ENCODE assay signal across 1 cellular context in the genomic region with DNA sequence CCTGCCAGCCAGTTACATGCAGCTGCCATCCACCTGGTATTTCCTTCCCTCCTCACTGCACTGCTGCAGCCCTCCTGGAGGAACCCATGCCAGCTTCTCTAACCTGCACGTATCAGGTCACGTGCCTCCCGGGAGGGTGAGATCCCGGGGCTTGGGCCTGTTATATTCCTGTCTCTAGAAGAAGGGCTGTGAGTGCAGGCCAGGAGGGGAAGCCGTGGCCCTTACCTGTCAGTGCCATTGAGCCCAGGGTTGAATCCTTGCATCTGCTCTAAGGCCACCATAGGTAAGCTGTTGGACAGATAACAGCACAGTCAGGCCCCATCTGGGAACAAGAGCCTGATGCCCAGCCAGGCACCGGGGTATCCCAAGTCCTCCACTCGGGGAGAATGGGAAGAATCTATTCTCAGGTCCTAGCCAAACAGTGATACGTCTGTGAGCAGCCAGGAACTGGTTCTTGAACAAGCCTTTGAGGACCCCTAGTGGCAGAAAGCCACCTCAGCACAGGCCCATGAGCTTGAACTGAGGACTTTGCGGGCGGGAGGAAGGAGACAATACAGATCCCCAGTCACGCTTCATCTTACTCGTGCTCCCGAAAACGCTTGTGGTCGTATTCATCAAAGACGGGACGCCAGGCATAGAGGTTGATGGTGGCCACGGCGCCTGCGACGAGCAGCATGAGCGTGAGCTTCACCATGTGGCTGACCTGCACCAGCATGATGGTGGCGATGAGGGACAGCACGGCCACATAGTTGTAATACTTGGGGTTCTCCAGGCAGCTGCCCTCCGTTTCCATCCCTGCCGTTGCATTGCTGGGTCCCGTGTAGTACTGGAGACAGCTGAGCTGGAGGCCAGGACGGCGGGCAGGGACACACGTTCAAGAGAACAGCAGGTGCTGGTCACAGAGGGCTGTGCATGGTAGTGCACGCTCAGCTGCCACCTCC.
A peak's percentile ranks its signal among the peaks of the same experiment; 100 is the strongest.
TF ChIP-seq lines count a peak whose summit lies in the region.

No MANE protein-coding gene starts in this region.

TF ChIP-seq in HepG2, 621 proteins besides CTCF, POLR2A, EP300 and RAD21 (continued from another document and continues in another):
- TF ChIP-seq, protein P1, sequence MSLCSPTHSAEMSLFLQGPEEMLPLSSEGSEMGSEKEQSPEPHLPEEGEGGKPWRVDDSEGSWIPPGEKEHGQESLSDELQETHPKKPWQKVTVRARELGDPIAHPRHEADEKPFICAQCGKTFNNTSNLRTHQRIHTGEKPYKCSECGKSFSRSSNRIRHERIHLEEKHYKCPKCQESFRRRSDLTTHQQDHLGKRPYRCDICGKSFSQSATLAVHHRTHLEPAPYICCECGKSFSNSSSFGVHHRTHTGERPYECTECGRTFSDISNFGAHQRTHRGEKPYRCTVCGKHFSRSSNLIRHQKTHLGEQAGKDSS (CRISPR knock-in tag; IDR thresholded peaks at IDR 0.05; ENCODE audit: borderline replicate concordance, low read depth), result peak; percentile 86; the same call in 1 of the 2 replicates
- no peak for TF ChIP-seq NR2F1 (CRISPR knock-in tag; IDR thresholded peaks at IDR 0.05)
- peak; percentile 96 for TF ChIP-seq ZNF619 (CRISPR knock-in tag; IDR thresholded peaks at IDR 0.05)
- no peak for TF ChIP-seq ZNF878 (CRISPR knock-in tag; IDR thresholded peaks at IDR 0.05)
- TF ChIP-seq, protein P2, sequence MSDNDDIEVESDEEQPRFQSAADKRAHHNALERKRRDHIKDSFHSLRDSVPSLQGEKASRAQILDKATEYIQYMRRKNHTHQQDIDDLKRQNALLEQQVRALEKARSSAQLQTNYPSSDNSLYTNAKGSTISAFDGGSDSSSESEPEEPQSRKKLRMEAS (IDR thresholded peaks at IDR 0.05), result peak; percentile 78
- no peak; the same call in 1 of the 2 replicates for TF ChIP-seq RFXANK (CRISPR knock-in tag; IDR thresholded peaks at IDR 0.05)
- TF ChIP-seq, protein P3, sequence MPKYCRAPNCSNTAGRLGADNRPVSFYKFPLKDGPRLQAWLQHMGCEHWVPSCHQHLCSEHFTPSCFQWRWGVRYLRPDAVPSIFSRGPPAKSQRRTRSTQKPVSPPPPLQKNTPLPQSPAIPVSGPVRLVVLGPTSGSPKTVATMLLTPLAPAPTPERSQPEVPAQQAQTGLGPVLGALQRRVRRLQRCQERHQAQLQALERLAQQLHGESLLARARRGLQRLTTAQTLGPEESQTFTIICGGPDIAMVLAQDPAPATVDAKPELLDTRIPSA (CRISPR knock-in tag; IDR thresholded peaks at IDR 0.05; ENCODE audit: borderline replicate concordance), result no peak
- no peak for TF ChIP-seq ZNF224 (CRISPR knock-in tag; IDR thresholded peaks at IDR 0.05)
- 0 out of 2 replicates have a peak, but pooled peaks have one; percentile 55 for TF ChIP-seq MIER3 (CRISPR knock-in tag; IDR thresholded peaks at IDR 0.05; ENCODE audit: borderline replicate concordance)
- no peak for TF ChIP-seq ZNF207 (IDR thresholded peaks at IDR 0.05; ENCODE audit: borderline replicate concordance)
- no peak for TF ChIP-seq ZNF549 (CRISPR knock-in tag; IDR thresholded peaks at IDR 0.05)
- TF ChIP-seq, protein P4, sequence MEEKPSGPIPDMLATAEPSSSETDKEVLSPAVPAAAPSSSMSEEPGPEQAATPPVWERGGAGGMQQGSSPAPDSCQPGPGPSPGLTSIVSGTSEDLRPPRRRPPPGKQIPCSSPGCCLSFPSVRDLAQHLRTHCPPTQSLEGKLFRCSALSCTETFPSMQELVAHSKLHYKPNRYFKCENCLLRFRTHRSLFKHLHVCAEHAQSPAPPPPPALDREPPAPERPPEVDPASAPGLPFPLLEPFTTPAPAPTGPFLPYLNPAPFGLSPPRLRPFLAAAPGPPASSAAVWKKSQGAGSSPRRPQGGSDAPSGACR (CRISPR knock-in tag; IDR thresholded peaks at IDR 0.05), result no peak
- peak in 1 of 2 experiments; percentile 16; a peak in 1 of 4 replicates for TF ChIP-seq MAFK (conservative IDR thresholded peaks at IDR 0.05 in 1 of 2, IDR thresholded peaks at IDR 0.05 in 1 of 2; ENCODE audit: low read length in 2 of 2)
- 0 out of 2 replicates have a peak, but pooled peaks have one; percentile 49 for TF ChIP-seq SOX5 (CRISPR knock-in tag; IDR thresholded peaks at IDR 0.05; ENCODE audit: borderline replicate concordance)
- no peak for TF ChIP-seq AHR (CRISPR knock-in tag; IDR thresholded peaks at IDR 0.05)
- TF ChIP-seq, protein P5, sequence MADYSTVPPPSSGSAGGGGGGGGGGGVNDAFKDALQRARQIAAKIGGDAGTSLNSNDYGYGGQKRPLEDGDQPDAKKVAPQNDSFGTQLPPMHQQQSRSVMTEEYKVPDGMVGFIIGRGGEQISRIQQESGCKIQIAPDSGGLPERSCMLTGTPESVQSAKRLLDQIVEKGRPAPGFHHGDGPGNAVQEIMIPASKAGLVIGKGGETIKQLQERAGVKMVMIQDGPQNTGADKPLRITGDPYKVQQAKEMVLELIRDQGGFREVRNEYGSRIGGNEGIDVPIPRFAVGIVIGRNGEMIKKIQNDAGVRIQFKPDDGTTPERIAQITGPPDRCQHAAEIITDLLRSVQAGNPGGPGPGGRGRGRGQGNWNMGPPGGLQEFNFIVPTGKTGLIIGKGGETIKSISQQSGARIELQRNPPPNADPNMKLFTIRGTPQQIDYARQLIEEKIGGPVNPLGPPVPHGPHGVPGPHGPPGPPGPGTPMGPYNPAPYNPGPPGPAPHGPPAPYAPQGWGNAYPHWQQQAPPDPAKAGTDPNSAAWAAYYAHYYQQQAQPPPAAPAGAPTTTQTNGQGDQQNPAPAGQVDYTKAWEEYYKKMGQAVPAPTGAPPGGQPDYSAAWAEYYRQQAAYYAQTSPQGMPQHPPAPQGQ (CRISPR knock-in tag; IDR thresholded peaks at IDR 0.05; ENCODE audit: borderline replicate concordance), result no peak
- no peak for TF ChIP-seq ZBTB21 (CRISPR knock-in tag; IDR thresholded peaks at IDR 0.05)
- TF ChIP-seq SATB2 (CRISPR knock-in tag; IDR thresholded peaks at IDR 0.05), result no peak
- no peak for TF ChIP-seq HNRNPL (IDR thresholded peaks at IDR 0.05; ENCODE audit: low read depth, low read length)
- TF ChIP-seq ZNF678 (CRISPR knock-in tag; IDR thresholded peaks at IDR 0.05), result no peak
- TF ChIP-seq KLF11 (CRISPR knock-in tag; IDR thresholded peaks at IDR 0.05), result no peak
- TF ChIP-seq, protein P6, sequence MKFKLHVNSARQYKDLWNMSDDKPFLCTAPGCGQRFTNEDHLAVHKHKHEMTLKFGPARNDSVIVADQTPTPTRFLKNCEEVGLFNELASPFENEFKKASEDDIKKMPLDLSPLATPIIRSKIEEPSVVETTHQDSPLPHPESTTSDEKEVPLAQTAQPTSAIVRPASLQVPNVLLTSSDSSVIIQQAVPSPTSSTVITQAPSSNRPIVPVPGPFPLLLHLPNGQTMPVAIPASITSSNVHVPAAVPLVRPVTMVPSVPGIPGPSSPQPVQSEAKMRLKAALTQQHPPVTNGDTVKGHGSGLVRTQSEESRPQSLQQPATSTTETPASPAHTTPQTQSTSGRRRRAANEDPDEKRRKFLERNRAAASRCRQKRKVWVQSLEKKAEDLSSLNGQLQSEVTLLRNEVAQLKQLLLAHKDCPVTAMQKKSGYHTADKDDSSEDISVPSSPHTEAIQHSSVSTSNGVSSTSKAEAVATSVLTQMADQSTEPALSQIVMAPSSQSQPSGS (CRISPR knock-in tag; IDR thresholded peaks at IDR 0.05), result no peak
- TF ChIP-seq, protein P7, sequence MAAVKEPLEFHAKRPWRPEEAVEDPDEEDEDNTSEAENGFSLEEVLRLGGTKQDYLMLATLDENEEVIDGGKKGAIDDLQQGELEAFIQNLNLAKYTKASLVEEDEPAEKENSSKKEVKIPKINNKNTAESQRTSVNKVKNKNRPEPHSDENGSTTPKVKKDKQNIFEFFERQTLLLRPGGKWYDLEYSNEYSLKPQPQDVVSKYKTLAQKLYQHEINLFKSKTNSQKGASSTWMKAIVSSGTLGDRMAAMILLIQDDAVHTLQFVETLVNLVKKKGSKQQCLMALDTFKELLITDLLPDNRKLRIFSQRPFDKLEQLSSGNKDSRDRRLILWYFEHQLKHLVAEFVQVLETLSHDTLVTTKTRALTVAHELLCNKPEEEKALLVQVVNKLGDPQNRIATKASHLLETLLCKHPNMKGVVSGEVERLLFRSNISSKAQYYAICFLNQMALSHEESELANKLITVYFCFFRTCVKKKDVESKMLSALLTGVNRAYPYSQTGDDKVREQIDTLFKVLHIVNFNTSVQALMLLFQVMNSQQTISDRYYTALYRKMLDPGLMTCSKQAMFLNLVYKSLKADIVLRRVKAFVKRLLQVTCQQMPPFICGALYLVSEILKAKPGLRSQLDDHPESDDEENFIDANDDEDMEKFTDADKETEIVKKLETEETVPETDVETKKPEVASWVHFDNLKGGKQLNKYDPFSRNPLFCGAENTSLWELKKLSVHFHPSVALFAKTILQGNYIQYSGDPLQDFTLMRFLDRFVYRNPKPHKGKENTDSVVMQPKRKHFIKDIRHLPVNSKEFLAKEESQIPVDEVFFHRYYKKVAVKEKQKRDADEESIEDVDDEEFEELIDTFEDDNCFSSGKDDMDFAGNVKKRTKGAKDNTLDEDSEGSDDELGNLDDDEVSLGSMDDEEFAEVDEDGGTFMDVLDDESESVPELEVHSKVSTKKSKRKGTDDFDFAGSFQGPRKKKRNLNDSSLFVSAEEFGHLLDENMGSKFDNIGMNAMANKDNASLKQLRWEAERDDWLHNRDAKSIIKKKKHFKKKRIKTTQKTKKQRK (IDR thresholded peaks at IDR 0.05; ENCODE audit: low read length), result no peak
- TF ChIP-seq TCF7 (IDR thresholded peaks at IDR 0.05; ENCODE audit: low read depth), result no peak
- peak; percentile 85 for TF ChIP-seq ZNF501 (CRISPR knock-in tag; IDR thresholded peaks at IDR 0.05)
- TF ChIP-seq FOXO1 (CRISPR knock-in tag; IDR thresholded peaks at IDR 0.05), result no peak
- TF ChIP-seq ELF1 (CRISPR knock-in tag; IDR thresholded peaks at IDR 0.05), result no peak; the same call in 1 of the 2 replicates
- TF ChIP-seq ZNF264 (CRISPR knock-in tag; IDR thresholded peaks at IDR 0.05), result no peak
- no peak for TF ChIP-seq KDM1A (CRISPR knock-in tag; IDR thresholded peaks at IDR 0.05)
- TF ChIP-seq GATAD2A (CRISPR knock-in tag; IDR thresholded peaks at IDR 0.05), result 0 out of 2 replicates have a peak, but pooled peaks have one; percentile 48
- TF ChIP-seq ZSCAN30 (CRISPR knock-in tag; IDR thresholded peaks at IDR 0.05), result no peak
- peak; percentile 56; the same call in 1 of the 2 replicates for TF ChIP-seq ZNF143 (CRISPR knock-in tag; IDR thresholded peaks at IDR 0.05)
- no peak for TF ChIP-seq NR2C2 (CRISPR knock-in tag; IDR thresholded peaks at IDR 0.05; ENCODE audit: borderline replicate concordance)
- no peak for TF ChIP-seq HOXA7 (CRISPR knock-in tag; IDR thresholded peaks at IDR 0.05)
- TF ChIP-seq, protein P8, sequence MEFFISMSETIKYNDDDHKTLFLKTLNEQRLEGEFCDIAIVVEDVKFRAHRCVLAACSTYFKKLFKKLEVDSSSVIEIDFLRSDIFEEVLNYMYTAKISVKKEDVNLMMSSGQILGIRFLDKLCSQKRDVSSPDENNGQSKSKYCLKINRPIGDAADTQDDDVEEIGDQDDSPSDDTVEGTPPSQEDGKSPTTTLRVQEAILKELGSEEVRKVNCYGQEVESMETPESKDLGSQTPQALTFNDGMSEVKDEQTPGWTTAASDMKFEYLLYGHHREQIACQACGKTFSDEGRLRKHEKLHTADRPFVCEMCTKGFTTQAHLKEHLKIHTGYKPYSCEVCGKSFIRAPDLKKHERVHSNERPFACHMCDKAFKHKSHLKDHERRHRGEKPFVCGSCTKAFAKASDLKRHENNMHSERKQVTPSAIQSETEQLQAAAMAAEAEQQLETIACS (CRISPR knock-in tag; IDR thresholded peaks at IDR 0.05), result 0 out of 2 replicates have a peak, but pooled peaks have one; percentile 27
- TF ChIP-seq ATF1 (CRISPR knock-in tag; IDR thresholded peaks at IDR 0.05), result no peak
- TF ChIP-seq ZNF552 (CRISPR knock-in tag; IDR thresholded peaks at IDR 0.05; ENCODE audit: borderline replicate concordance), result 0 out of 2 replicates have a peak, but pooled peaks have one; percentile 24
- TF ChIP-seq, protein P9, sequence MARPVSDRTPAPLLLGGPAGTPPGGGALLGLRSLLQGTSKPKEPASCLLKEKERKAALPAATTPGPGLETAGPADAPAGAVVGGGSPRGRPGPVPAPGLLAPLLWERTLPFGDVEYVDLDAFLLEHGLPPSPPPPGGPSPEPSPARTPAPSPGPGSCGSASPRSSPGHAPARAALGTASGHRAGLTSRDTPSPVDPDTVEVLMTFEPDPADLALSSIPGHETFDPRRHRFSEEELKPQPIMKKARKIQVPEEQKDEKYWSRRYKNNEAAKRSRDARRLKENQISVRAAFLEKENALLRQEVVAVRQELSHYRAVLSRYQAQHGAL (CRISPR knock-in tag; IDR thresholded peaks at IDR 0.05; ENCODE audit: not compliant biosample characterization), result no peak
- TF ChIP-seq TRIM24 (CRISPR knock-in tag; IDR thresholded peaks at IDR 0.05), result no peak
- 0 out of 2 replicates have a peak, but pooled peaks have one; percentile 32 for TF ChIP-seq NCOA2 (CRISPR knock-in tag; IDR thresholded peaks at IDR 0.05)
